In genomic region chr3:19256313-19256712, GRCh38 we compare ENCODE assay signal across 22 cellular contexts.
DNase-seq lines count a peak whose midpoint lies in the region; ATAC-seq and TF ChIP-seq lines count a peak whose summit lies in the region.
"Had no signal": no experiment of that assay in that cellular context is flagged by ENCODE, and none has a peak within 500 bp of the region (broad histone marks: within the 10 kb centered on the region; RNA-seq: fewer than 3 reads in every experiment).

No MANE protein-coding gene starts in this region.

- H3K9me3 ChIP-seq in BE2C: no peaks in the 10 kb centered on the region
- H3K9me3 ChIP-seq in DND-41 (ENCODE audit: insufficient read depth, low read length, severe bottlenecking): peaks cover 3% of the 10 kb centered on the region
- H3K9me3 ChIP-seq in suprapubic skin: no peaks in the 10 kb centered on the region
- H3K9me3 ChIP-seq: gastrocnemius medialis, ovary had no signal

- no peak for TF ChIP-seq EP300 in suprapubic skin (IDR thresholded peaks at IDR 0.05)

- DNase-seq in BE2C: peak; percentile 9
- no peak for DNase-seq in DND-41
- peak; percentile 6 for DNase-seq in RKO (ENCODE audit: low spot score)
- DNase-seq in iPS-NIHi11 (ENCODE audit: low spot score): peak; percentile 12
- DNase-seq in suprapubic skin (ENCODE audit: low spot score in 2 of 2): no peak
- no peak for DNase-seq in effector CD8-positive, alpha-beta T cell (lab: John Stamatoyannopoulos, UW)
- no peak for DNase-seq in NCI-H1436 (lab: John Stamatoyannopoulos, UW)
- DNase-seq: activated CD4-positive, alpha-beta T cell treated with anti-CD3 and anti-CD28 coated beads for 36 hours; activated CD8-positive, alpha-beta T cell treated with anti-CD3 and anti-CD28 coated beads, Interleukin-2, amount 10 ng/mL, durations not matched to agents 7 days and 5 days; dorsolateral prefrontal cortex; gastrocnemius medialis; hippocampal formation; left colon; mucosa of descending colon; NCI-H1092; NCI-H2029; NCI-H82; ovary; T-helper 17 cell; trophoblast cell had no signal

- no peak overlapping the region for H3K4me3 ChIP-seq in BE2C (ENCODE audit: low read depth, low read length)
- no peak overlapping the region for H3K4me3 ChIP-seq in DND-41 (ENCODE audit: low read depth in 1 of 2, low read length in 2 of 2)
- H3K4me3 ChIP-seq in suprapubic skin: no peak overlapping the region
- H3K4me3 ChIP-seq: dorsolateral prefrontal cortex, gastrocnemius medialis, mucosa of descending colon, ovary had no signal

- no peak overlapping the region for H2AFZ ChIP-seq in DND-41 (ENCODE audit: low read depth, low read length)

- no peaks in the 10 kb centered on the region for H3K79me2 ChIP-seq in DND-41 (ENCODE audit: insufficient read depth, low read length)

- no peaks in the 10 kb centered on the region for H3K4me1 ChIP-seq in BE2C
- H3K4me1 ChIP-seq in DND-41 (ENCODE audit: insufficient read depth, low read length): peaks cover 28% of the 10 kb centered on the region
- no peaks in the 10 kb centered on the region for H3K4me1 ChIP-seq in suprapubic skin
- H3K4me1 ChIP-seq: gastrocnemius medialis had no signal

- H3K4me2 ChIP-seq in DND-41 (ENCODE audit: insufficient read depth, low read length): no peak overlapping the region

- H3K27me3 ChIP-seq in BE2C (no peaks in the 10 kb centered on the region), DND-41 (ENCODE audit: insufficient read depth, low read length, poor library complexity) (no peaks in the 10 kb centered on the region), suprapubic skin (no peaks in the 10 kb centered on the region)
- H3K27me3 ChIP-seq: dorsolateral prefrontal cortex, gastrocnemius medialis, ovary had no signal

- no peaks in the 10 kb centered on the region for H4K20me1 ChIP-seq in DND-41 (ENCODE audit: insufficient read depth, low read length)

- TF ChIP-seq POLR2A in suprapubic skin (IDR thresholded peaks at IDR 0.05): no peak

- H3K36me3 ChIP-seq in BE2C: no peaks in the 10 kb centered on the region
- no peaks in the 10 kb centered on the region for H3K36me3 ChIP-seq in DND-41 (ENCODE audit: insufficient read depth, low read length)
- no peaks in the 10 kb centered on the region for H3K36me3 ChIP-seq in suprapubic skin
- H3K36me3 ChIP-seq: gastrocnemius medialis, ovary had no signal

- H3K9ac ChIP-seq in DND-41 (ENCODE audit: low read depth, low read length): no peak overlapping the region

- no peak for ATAC-seq in DND-41 (ENCODE audit: insufficient read depth, low read depth)
- ATAC-seq: activated CD4-positive, alpha-beta T cell treated with anti-CD3 and anti-CD28 coated beads for 36 hours; activated CD8-positive, alpha-beta T cell treated with anti-CD3 and anti-CD28 coated beads, Interleukin-2, amount 10 ng/mL, durations not matched to agents 7 days and 5 days; gastrocnemius medialis; left colon; mucosa of descending colon; natural killer cell treated with Interleukin-12 subunit alpha and Interleukin-12 subunit beta and Interleukin-15 and Interleukin-18, amount 100 ng/mL, for 72 hours; stimulated activated memory B cell treated with anti-CD40 and anti-IgM and Interleukin-4, amounts not matched to agents 10 μg/mL and 1 μg/mL and 100 μg/mL, for 72 hours; T-helper 17 cell had no signal

- H3K27ac ChIP-seq in DND-41 (ENCODE audit: low read length): no peak overlapping the region
- no peak overlapping the region for H3K27ac ChIP-seq in suprapubic skin
- H3K27ac ChIP-seq: dorsolateral prefrontal cortex, gastrocnemius medialis, ovary had no signal

- peak; percentile 45 for TF ChIP-seq CTCF in BE2C (IDR thresholded peaks at IDR 0.05; ENCODE audit: low read depth, low read length)
- TF ChIP-seq CTCF in DND-41 (IDR thresholded peaks at IDR 0.05; ENCODE audit: borderline replicate concordance, extremely low read depth, low read length, poor library complexity, severe bottlenecking): peak; percentile 42
- TF ChIP-seq CTCF in suprapubic skin (IDR thresholded peaks at IDR 0.05): no peak

- 84% methylated on average over 5 of the region's 5 CpGs for WGBS in suprapubic skin

Comparison
In these comparisons a context has a peak if more than half of its experiments do, and no peak if none do; other contexts are left out.
1. DNase-seq: peak in BE2C (single experiment), RKO (single experiment) and iPS-NIHi11 (single experiment); none in DND-41 (single experiment), suprapubic skin (0 of 2), effector CD8-positive, alpha-beta T cell (single experiment) and NCI-H1436 (single experiment).
2. CTCF ChIP-seq: peak in BE2C (single experiment) and DND-41 (single experiment); none in suprapubic skin (0 of 2).